13 cellular contexts compared by ENCODE assay signal in genomic region chr1:183460596-183460995, GRCh38. TPM values are rescaled to one million over a fixed set of nuclear protein-coding genes. Genes with fewer than 3 reads are reported as not detected.
A peak's percentile ranks its signal among the peaks of the same experiment; 100 is the strongest.
DNase-seq lines count a peak whose midpoint lies in the region; ATAC-seq and TF ChIP-seq lines count a peak whose summit lies in the region.
"Had no signal": no experiment of that assay in that cellular context is flagged by ENCODE, and none has a peak within 500 bp of the region (broad histone marks: within the 10 kb centered on the region; RNA-seq: fewer than 3 reads in every experiment).

No MANE protein-coding gene starts in this region.

- H3K4me1 Mint-ChIP-seq in H9 = peaks cover 29% of the 10 kb centered on the region in 2 experiments
- H3K4me1 Mint-ChIP-seq in WTC11 = peaks cover 40% of the 10 kb centered on the region
- H3K4me1 Mint-ChIP-seq in T-helper 2 cell treated with Interferon-gamma antibody and Interleukin-4, amounts not matched to agents 5 μg/mL and 100 μg/mL, for 36 hours (ENCODE audit: low read depth) = peaks cover 3% of the 10 kb centered on the region
- H3K4me1 Mint-ChIP-seq in CD8-positive, alpha-beta memory T cell = no peaks in the 10 kb centered on the region

- no peak overlapping the region for H3K4ac ChIP-seq in H9 (ENCODE audit: low read depth, low read length)

- DNase-seq in H9 = no peak
- DNase-seq in WTC11 (ENCODE audit: low spot score) = no peak
- DNase-seq in left lobe of liver (ENCODE audit: low spot score) = no peak
- no peak for DNase-seq in stimulated activated CD4-positive, alpha-beta T cell treated with anti-CD3 and anti-CD28 coated beads, Interleukin-4, amount 100 ng/mL, for 24 hours
- DNase-seq in T-helper 2 cell treated with Interferon-gamma antibody and Interleukin-4, amounts not matched to agents 5 μg/mL and 100 μg/mL, for 36 hours (ENCODE audit: low spot score) = no peak
- DNase-seq in CD8-positive, alpha-beta memory T cell = no peak
- DNase-seq: 8988T; CD4-positive, alpha-beta T cell; DMS53; H7 had no signal

- no peaks in the 10 kb centered on the region for H3K36me3 ChIP-seq in BLaER1 treated with 17β-estradiol and CSF1 and Interleukin-3, amounts not matched to agents 10 nM and 100 nM
- H3K36me3 ChIP-seq in CD8-positive, alpha-beta memory T cell (ENCODE audit: insufficient read depth, low read length) = no peaks in the 10 kb centered on the region
- H3K36me3 ChIP-seq: BLaER1 had no signal

- H4K8ac ChIP-seq in H9 (replicated peaks; ENCODE audit: insufficient read length, low read depth, low read length) = no peak overlapping the region

- H2AK5ac ChIP-seq in H9 (ENCODE audit: insufficient read length, low read length) = no peak overlapping the region

- peaks cover 0 to 3% of the 10 kb centered on the region in 2 experiments; a peak in 1 of 5 replicates for H3K9me3 Mint-ChIP-seq in H9
- 0 out of 2 replicates have a peak, but pooled peaks cover 3% of the 10 kb centered on the region for H3K9me3 Mint-ChIP-seq in WTC11
- H3K9me3 Mint-ChIP-seq in T-helper 2 cell treated with Interferon-gamma antibody and Interleukin-4, amounts not matched to agents 5 μg/mL and 100 μg/mL, for 36 hours = no peaks in the 10 kb centered on the region
- no peaks in the 10 kb centered on the region for H3K9me3 Mint-ChIP-seq in CD8-positive, alpha-beta memory T cell
- H3K9me3 Mint-ChIP-seq: CD4-positive, alpha-beta T cell had no signal

- no peak for TF ChIP-seq CTCF in H9 (conservative IDR thresholded peaks at IDR 0.05)
- no peak for TF ChIP-seq CTCF in WTC11 (IDR thresholded peaks at IDR 0.05)

- H2BK20ac ChIP-seq in H9 (ENCODE audit: low read depth, low read length, poor library complexity, severe bottlenecking) = no peak overlapping the region

- H3K27me3 ChIP-seq in BLaER1 treated with 17β-estradiol and CSF1 and Interleukin-3, amounts not matched to agents 10 nM and 100 nM = no peaks in the 10 kb centered on the region
- H3K27me3 ChIP-seq in H9 (ENCODE audit: insufficient read depth, low read length) = no peaks in the 10 kb centered on the region
- H3K27me3 ChIP-seq in CD8-positive, alpha-beta memory T cell (ENCODE audit: insufficient read depth, low read length, poor library complexity, severe bottlenecking) = no peaks in the 10 kb centered on the region
- H3K27me3 ChIP-seq: BLaER1 had no signal

- peak overlapping the region in 2 of 10 experiments; percentile 3 to 12; a peak in 1 of 20 replicates for H3K4me3 ChIP-seq in BLaER1 treated with 17β-estradiol and CSF1 and Interleukin-3, amounts not matched to agents 10 nM and 100 nM
- H3K4me3 ChIP-seq in CD8-positive, alpha-beta memory T cell (ENCODE audit: low read length) = no peak overlapping the region
- H3K4me3 ChIP-seq: BLaER1 had no signal

- H2BK12ac ChIP-seq in H9 (ENCODE audit: insufficient read length, low read depth, low read length) = no peak overlapping the region

- H2BK5ac ChIP-seq in H9 (ENCODE audit: insufficient read length, low read length) = no peak overlapping the region

- no peaks in the 10 kb centered on the region for H4K20me1 ChIP-seq in BLaER1 treated with 17β-estradiol and CSF1 and Interleukin-3, amounts not matched to agents 10 nM and 100 nM
- H4K20me1 ChIP-seq in H9 (ENCODE audit: control insufficient read depth, insufficient read depth, insufficient read length) = no peaks in the 10 kb centered on the region
- H4K20me1 ChIP-seq: BLaER1 had no signal

- no peak overlapping the region for H3K23ac ChIP-seq in H9 (ENCODE audit: insufficient read length, low read depth, low read length)

- no peak overlapping the region for H3K18ac ChIP-seq in H9 (ENCODE audit: insufficient read length, low read depth, low read length)

- peak overlapping the region in 1 of 3 experiments; percentile 44; a peak in 1 of 7 replicates for H3K27ac Mint-ChIP-seq in H9
- peak overlapping the region; percentile 83 for H3K27ac Mint-ChIP-seq in WTC11
- no peak overlapping the region for H3K27ac Mint-ChIP-seq in T-helper 2 cell treated with Interferon-gamma antibody and Interleukin-4, amounts not matched to agents 5 μg/mL and 100 μg/mL, for 36 hours
- H3K27ac Mint-ChIP-seq in CD8-positive, alpha-beta memory T cell = no peak overlapping the region
- H3K27ac Mint-ChIP-seq: CD4-positive, alpha-beta T cell had no signal

- no peak overlapping the region for H3K56ac ChIP-seq in H9 (ENCODE audit: insufficient read length, low read depth, low read length)

- CTCF ChIA-PET in WTC11 (lab: Charles Lee) = interaction anchor here (0.7 kb wide), 1 partner anchor 11 kb away, joined by 3 read pairs; no protein-coding TSS in a partner anchor
- CTCF ChIA-PET in CD8-positive, alpha-beta memory T cell (lab: Charles Lee) = no interaction called here

- ATAC-seq in WTC11 (no peak), left lobe of liver (peak; percentile 85), GM21381 (IDR thresholded peaks at IDR 0.05; ENCODE audit: unreplicated experiment) (no peak)

- no peaks in the 10 kb centered on the region for H3K79me1 ChIP-seq in H9 (ENCODE audit: insufficient read depth, low read depth, low read length, poor library complexity, severe bottlenecking)

- H3K27me3 Mint-ChIP-seq in H9 (ENCODE audit: low read depth) (no peaks in the 10 kb centered on the region), WTC11 (ENCODE audit: low read depth) (no peaks in the 10 kb centered on the region)
- H3K27me3 Mint-ChIP-seq in T-helper 2 cell treated with Interferon-gamma antibody and Interleukin-4, amounts not matched to agents 5 μg/mL and 100 μg/mL, for 36 hours (ENCODE audit: low read depth) = peaks cover 58% of the 10 kb centered on the region
- peaks cover 27 to 57% of the 10 kb centered on the region in 2 donors for H3K27me3 Mint-ChIP-seq in CD8-positive, alpha-beta memory T cell

- no CpG with 5 or more reads among the region's 2 CpGs for WGBS in H9 (ENCODE audit: extremely low coverage, insufficient read length, low lambda C conversion rate)

- H3K4me1 ChIP-seq in BLaER1 treated with 17β-estradiol and CSF1 and Interleukin-3, amounts not matched to agents 10 nM and 100 nM = peaks cover 0 to 43% (median 17%) of the 10 kb centered on the region in 10 experiments; a peak in 14 of 20 replicates
- H3K4me1 ChIP-seq in H9 (ENCODE audit: insufficient read depth, low read length) = peaks cover 2% of the 10 kb centered on the region; the same call in 1 of the 2 replicates
- no peaks in the 10 kb centered on the region for H3K4me1 ChIP-seq in CD8-positive, alpha-beta memory T cell (ENCODE audit: insufficient read depth, low read length)
- H3K4me1 ChIP-seq: BLaER1 had no signal

- no peak overlapping the region for H4K5ac ChIP-seq in H9 (ENCODE audit: insufficient read length, low read depth, low read length)

- peak overlapping the region in 2 of 11 experiments; percentile 44 to 56; a peak in 2 of 22 replicates for H3K27ac ChIP-seq in BLaER1 treated with 17β-estradiol and CSF1 and Interleukin-3, amounts not matched to agents 10 nM and 100 nM
- H3K27ac ChIP-seq in H9 (ENCODE audit: insufficient read length, low read depth, low read length) = peak overlapping the region; percentile 71
- H3K27ac ChIP-seq in CD8-positive, alpha-beta memory T cell (ENCODE audit: low read depth, low read length) = no peak overlapping the region
- H3K27ac ChIP-seq: BLaER1 had no signal

- no peak overlapping the region for H2BK120ac ChIP-seq in H9 (ENCODE audit: low read depth, low read length, poor library complexity, severe bottlenecking)

- H3K4me2 ChIP-seq in BLaER1 treated with 17β-estradiol and CSF1 and Interleukin-3, amounts not matched to agents 10 nM and 100 nM = peak overlapping the region in 7 of 11 experiments; percentile 32 to 66 (median 53); a peak in 12 of 22 replicates
- H3K4me2 ChIP-seq in H9 (ENCODE audit: insufficient read depth, insufficient read length, low read length) = no peak overlapping the region
- H3K4me2 ChIP-seq: BLaER1 had no signal

- H3K4me3 Mint-ChIP-seq in H9 (no peak overlapping the region), WTC11 (no peak overlapping the region)
- no peak overlapping the region for H3K4me3 Mint-ChIP-seq in T-helper 2 cell treated with Interferon-gamma antibody and Interleukin-4, amounts not matched to agents 5 μg/mL and 100 μg/mL, for 36 hours
- H3K4me3 Mint-ChIP-seq in CD8-positive, alpha-beta memory T cell = no peak overlapping the region
- H3K4me3 Mint-ChIP-seq: CD4-positive, alpha-beta T cell had no signal

- no peak overlapping the region for H2AFZ ChIP-seq in H9 (ENCODE audit: low read length)

- H3K9ac ChIP-seq in BLaER1 treated with 17β-estradiol and CSF1 and Interleukin-3, amounts not matched to agents 10 nM and 100 nM = no peak overlapping the region
- no peak overlapping the region for H3K9ac ChIP-seq in H9 (ENCODE audit: extremely low read depth, insufficient read length, low read length)
- H3K9ac ChIP-seq: BLaER1 had no signal

- H4K91ac ChIP-seq in H9 (ENCODE audit: insufficient read length, low read depth, low read length) = no peak overlapping the region

- peaks cover 0 to 25% (median 14%) of the 10 kb centered on the region in 11 experiments; a peak in 12 of 22 replicates for H3K9me3 ChIP-seq in BLaER1 treated with 17β-estradiol and CSF1 and Interleukin-3, amounts not matched to agents 10 nM and 100 nM (replicated peaks in 1 of 11)
- H3K9me3 ChIP-seq in H9 (ENCODE audit: control insufficient read depth, low read depth, low read length) = no peaks in the 10 kb centered on the region
- H3K9me3 ChIP-seq in CD8-positive, alpha-beta memory T cell (ENCODE audit: low read length) = no peaks in the 10 kb centered on the region
- H3K9me3 ChIP-seq: BLaER1 had no signal

- H3K36me3 Mint-ChIP-seq in H9 (ENCODE audit: insufficient read depth in 1 of 3, low read depth in 3 of 3) (no peaks in the 10 kb centered on the region), WTC11 (no peaks in the 10 kb centered on the region)
- H3K36me3 Mint-ChIP-seq in T-helper 2 cell treated with Interferon-gamma antibody and Interleukin-4, amounts not matched to agents 5 μg/mL and 100 μg/mL, for 36 hours (ENCODE audit: low read depth) = no peaks in the 10 kb centered on the region
- no peaks in the 10 kb centered on the region for H3K36me3 Mint-ChIP-seq in CD8-positive, alpha-beta memory T cell

- POLR2A ChIA-PET in WTC11 (lab: Charles Lee) = no interaction called here
- POLR2A ChIA-PET in CD8-positive, alpha-beta memory T cell (lab: Charles Lee) = no interaction called here

- no peaks in the 10 kb centered on the region for H3K79me2 ChIP-seq in H9 (ENCODE audit: insufficient read depth, low read length)

- peak overlapping the region; percentile 17 for H3T11ph ChIP-seq in H9 (ENCODE audit: low read length)

- H2BK15ac ChIP-seq in H9 (ENCODE audit: low read depth, low read length) = no peak overlapping the region

- no peaks in the 10 kb centered on the region for H3K23me2 ChIP-seq in H9 (ENCODE audit: insufficient read length, low read depth, low read length, poor library complexity, severe bottlenecking)

- H3K14ac ChIP-seq in H9 (ENCODE audit: insufficient read depth, low read length) = no peak overlapping the region

TF ChIP-seq in WTC11, 78 proteins besides CTCF, POLR2A, EP300 and RAD21 (continues in another document):
- TF ChIP-seq TEAD1 (CRISPR knock-in tag; IDR thresholded peaks at IDR 0.05) = no peak

RNA-seq across cellular contexts. Expression of gene SMG7, which starts 11.7 kb away (rescaled TPM):
- total RNA-seq in H9 (2021) (77.0 and 80.6 TPM in 2 replicates), WTC11 (2021) (52.3 to 58.2 TPM (median 57.8 TPM) in 3 replicates), left lobe of liver (25.3 TPM)
- total RNA-seq in CD8-positive, alpha-beta memory T cell = 10 to 100 TPM; 72.7 to 74.7 TPM
- 30.5 TPM for polyA plus RNA-seq in CD8-positive, alpha-beta memory T cell

RNA-seq across cellular contexts. Expression of gene NMNAT2, which starts 42.4 kb away (rescaled TPM):
- total RNA-seq in H9 (2021) (11.4 and 11.5 TPM in 2 replicates), WTC11 (2021) (8.8 to 10.5 TPM (median 8.9 TPM) in 3 replicates), left lobe of liver (0.03 TPM)
- total RNA-seq in CD8-positive, alpha-beta memory T cell = not detected
- polyA plus RNA-seq in CD8-positive, alpha-beta memory T cell = not detected
- total RNA-seq: CD4-positive, alpha-beta T cell had no signal
